Comparison of ENCODE assay signal across 10 cellular contexts in the genomic region with DNA sequence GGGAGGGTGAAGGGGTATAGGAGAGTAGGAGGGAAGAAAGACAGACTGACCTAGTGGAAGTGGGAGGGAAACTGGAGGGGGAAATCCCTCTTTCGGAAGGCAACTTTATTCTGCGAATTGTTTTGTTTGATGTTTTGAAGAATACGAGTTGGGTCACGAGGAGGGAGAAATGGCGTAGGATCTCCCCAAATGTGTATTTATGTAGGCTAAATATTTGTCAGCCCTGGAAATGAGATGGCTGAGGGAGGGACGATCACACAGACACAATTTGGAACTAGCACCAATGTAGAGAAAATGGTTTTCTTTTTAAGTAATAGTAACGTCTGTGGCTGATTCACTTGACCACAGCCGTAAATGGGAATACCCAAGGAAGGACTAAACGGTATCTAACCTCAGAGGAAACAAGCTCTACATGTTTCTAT.
A peak's percentile ranks its signal among the peaks of the same experiment; 100 is the strongest.
DNase-seq lines count a peak whose midpoint lies in the region; ATAC-seq and TF ChIP-seq lines count a peak whose summit lies in the region.
"Had no signal": no experiment of that assay in that cellular context is flagged by ENCODE, and none has a peak within 500 bp of the region (broad histone marks: within the 10 kb centered on the region; RNA-seq: fewer than 3 reads in every experiment).

No MANE protein-coding gene starts in this region.

- no peak overlapping the region for H3K4me3 Mint-ChIP-seq in glutamatergic neuron (ENCODE audit: unreplicated experiment)

- no peaks in the 10 kb centered on the region for H3K36me3 Mint-ChIP-seq in glutamatergic neuron (ENCODE audit: unreplicated experiment)

- no peak for TF ChIP-seq CTCF in glutamatergic neuron (IDR thresholded peaks at IDR 0.05; ENCODE audit: partially characterized antibody, unreplicated experiment)

- peak; percentile 20 for DNase-seq in activated T-cell treated with anti-CD3 and anti-CD28 coated beads for 24 hours (ENCODE audit: low read depth)
- no peak for DNase-seq in activated T-cell treated with anti-CD3 and anti-CD28 coated beads for 4 hours
- DNase-seq in activated CD4-positive, alpha-beta T cell treated with anti-CD3 and anti-CD28 coated beads, Interleukin-2, amount 50 U/mL, for 48 hours, result peak; percentile 41 to 58
- DNase-seq in glutamatergic neuron, result no peak
- peak; percentile 23 to 32 for DNase-seq in stimulated activated CD8-positive, alpha-beta memory T cell treated with anti-CD3 and anti-CD28 coated beads, Interleukin-15, amount 100 ng/mL, for 48 hours (ENCODE audit: low read depth in 2 of 2)
- DNase-seq in GM19238 (ENCODE audit: insufficient read length, low spot score), result no peak
- no peak for DNase-seq in NCI-H2029 (lab: John Stamatoyannopoulos, UW)
- DNase-seq: NCI-H1092, testis had no signal

- peak overlapping the region; percentile 24 for H3K27ac Mint-ChIP-seq in glutamatergic neuron (ENCODE audit: unreplicated experiment)

- no peak for ATAC-seq in HG03521 (IDR thresholded peaks at IDR 0.05; ENCODE audit: unreplicated experiment)

- peaks cover 6% of the 10 kb centered on the region for H3K9me3 Mint-ChIP-seq in glutamatergic neuron (ENCODE audit: unreplicated experiment)

- peaks cover 4% of the 10 kb centered on the region for H3K4me1 Mint-ChIP-seq in glutamatergic neuron (ENCODE audit: low read depth, unreplicated experiment)

- peaks cover 4% of the 10 kb centered on the region for H3K27me3 Mint-ChIP-seq in glutamatergic neuron (ENCODE audit: unreplicated experiment)

Comparison
In these comparisons a context has a peak if more than half of its experiments do, and no peak if none do; other contexts are left out.
1. DNase-seq: peak in activated T-cell treated with anti-CD3 and anti-CD28 coated beads for 24 hours (single experiment), activated CD4-positive, alpha-beta T cell treated with anti-CD3 and anti-CD28 coated beads, Interleukin-2, amount 50 U/mL, for 48 hours (2 of 2) and stimulated activated CD8-positive, alpha-beta memory T cell treated with anti-CD3 and anti-CD28 coated beads, Interleukin-15, amount 100 ng/mL, for 48 hours (2 of 2); none in activated T-cell treated with anti-CD3 and anti-CD28 coated beads for 4 hours (single experiment), glutamatergic neuron (single experiment), GM19238 (single experiment) and NCI-H2029 (single experiment).